Comparison of ENCODE assay signal across 14 cellular contexts in the genomic region with DNA sequence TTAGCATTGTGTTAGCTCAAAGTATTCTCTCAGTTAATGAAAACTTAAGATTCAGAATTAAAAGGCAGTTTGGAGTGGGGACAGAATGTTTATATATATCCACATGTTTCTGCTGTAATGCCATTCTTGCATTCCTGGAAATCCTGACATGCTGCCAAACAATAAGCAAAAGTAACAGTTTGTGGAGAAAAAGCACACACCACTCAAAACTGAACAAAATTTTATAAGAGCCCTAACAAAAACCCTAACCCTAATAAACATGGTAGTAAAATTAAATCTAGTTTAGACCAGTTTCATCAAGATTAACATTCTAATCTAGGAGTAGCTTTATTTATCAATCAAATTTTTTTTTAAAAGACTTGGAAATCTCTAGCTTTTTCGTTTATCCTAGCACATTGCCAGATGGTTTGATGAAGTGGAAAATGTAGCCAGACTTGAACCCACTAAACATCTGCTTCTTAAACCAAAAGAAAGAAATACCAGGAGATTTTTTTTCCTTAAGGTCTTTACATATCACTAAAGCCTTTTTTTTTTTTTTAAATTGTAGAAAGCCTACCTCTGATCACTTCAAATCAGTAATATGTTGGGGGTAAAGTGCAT. TPM values are rescaled to one million over a fixed set of nuclear protein-coding genes. Genes with fewer than 3 reads are reported as not detected.
A peak's percentile ranks its signal among the peaks of the same experiment; 100 is the strongest.
DNase-seq lines count a peak whose midpoint lies in the region; ATAC-seq and TF ChIP-seq lines count a peak whose summit lies in the region.
"Had no signal": no experiment of that assay in that cellular context is flagged by ENCODE, and none has a peak within 500 bp of the region (broad histone marks: within the 10 kb centered on the region; RNA-seq: fewer than 3 reads in every experiment).

No MANE protein-coding gene starts in this region.

- no peak overlapping the region for H2AFZ ChIP-seq in ACC112 (ENCODE audit: low read length, unreplicated experiment)

- H3K27me3 Mint-ChIP-seq in HFFc6 (ENCODE audit: insufficient read depth), result no peaks in the 10 kb centered on the region; the same call in 1 of the 2 replicates
- H3K27me3 Mint-ChIP-seq in activated T-helper 17 cell treated with anti-CD3 and anti-CD28 coated beads, Interleukin-2, amount 50 U/mL, for 72 hours, result no peaks in the 10 kb centered on the region
- no peaks in the 10 kb centered on the region for H3K27me3 Mint-ChIP-seq in activated T-cell treated with anti-CD3 and anti-CD28 coated beads, Interleukin-2, amount 50 U/mL, for 24 hours
- H3K27me3 Mint-ChIP-seq: activated naive CD4-positive, alpha-beta T cell treated with anti-CD3 and anti-CD28 coated beads, Interleukin-2, amount 50 U/mL, for 24 hours had no signal

- H3K36me3 Mint-ChIP-seq in HFFc6 (ENCODE audit: low read depth), result 0 out of 2 replicates have a peak, but pooled peaks cover 5% of the 10 kb centered on the region
- peaks cover 30% of the 10 kb centered on the region for H3K36me3 Mint-ChIP-seq in activated T-helper 17 cell treated with anti-CD3 and anti-CD28 coated beads, Interleukin-2, amount 50 U/mL, for 72 hours (ENCODE audit: low read depth)
- peaks cover 20% of the 10 kb centered on the region for H3K36me3 Mint-ChIP-seq in activated T-cell treated with anti-CD3 and anti-CD28 coated beads, Interleukin-2, amount 50 U/mL, for 24 hours (ENCODE audit: low read depth)
- H3K36me3 Mint-ChIP-seq: activated naive CD4-positive, alpha-beta T cell treated with anti-CD3 and anti-CD28 coated beads, Interleukin-2, amount 50 U/mL, for 24 hours had no signal

- H3K36me3 ChIP-seq in ACC112 (ENCODE audit: insufficient read depth, low read length), result no peaks in the 10 kb centered on the region
- H3K36me3 ChIP-seq: uterus had no signal

- peak overlapping the region; percentile 58 for H3K27ac Mint-ChIP-seq in HFFc6
- H3K27ac Mint-ChIP-seq in activated T-helper 17 cell treated with anti-CD3 and anti-CD28 coated beads, Interleukin-2, amount 50 U/mL, for 72 hours, result no peak overlapping the region
- H3K27ac Mint-ChIP-seq in activated T-cell treated with anti-CD3 and anti-CD28 coated beads, Interleukin-2, amount 50 U/mL, for 24 hours, result no peak overlapping the region
- H3K27ac Mint-ChIP-seq: activated naive CD4-positive, alpha-beta T cell treated with anti-CD3 and anti-CD28 coated beads, Interleukin-2, amount 50 U/mL, for 24 hours had no signal

- H3K27ac ChIP-seq in ACC112 (ENCODE audit: low read depth, low read length), result peak overlapping the region; percentile 50
- H3K27ac ChIP-seq: RWPE1, skin epidermis, uterus had no signal

- peaks cover 44% of the 10 kb centered on the region for H3K4me1 Mint-ChIP-seq in HFFc6 (ENCODE audit: low read depth)
- peaks cover 16% of the 10 kb centered on the region for H3K4me1 Mint-ChIP-seq in activated T-helper 17 cell treated with anti-CD3 and anti-CD28 coated beads, Interleukin-2, amount 50 U/mL, for 72 hours
- H3K4me1 Mint-ChIP-seq in activated T-cell treated with anti-CD3 and anti-CD28 coated beads, Interleukin-2, amount 50 U/mL, for 24 hours (ENCODE audit: low read depth), result peaks cover 31% of the 10 kb centered on the region

- H3K79me2 ChIP-seq in ACC112 (ENCODE audit: control insufficient read depth, insufficient read depth, low read length, unreplicated experiment), result peaks cover 17% of the 10 kb centered on the region

- no peak overlapping the region for H3K4me3 ChIP-seq in ACC112 (ENCODE audit: low read depth, low read length)
- H3K4me3 ChIP-seq: skin epidermis, uterus had no signal

- no peaks in the 10 kb centered on the region for H3K9me3 Mint-ChIP-seq in HFFc6
- no peaks in the 10 kb centered on the region for H3K9me3 Mint-ChIP-seq in activated T-helper 17 cell treated with anti-CD3 and anti-CD28 coated beads, Interleukin-2, amount 50 U/mL, for 72 hours
- no peaks in the 10 kb centered on the region for H3K9me3 Mint-ChIP-seq in activated T-cell treated with anti-CD3 and anti-CD28 coated beads, Interleukin-2, amount 50 U/mL, for 24 hours
- H3K9me3 Mint-ChIP-seq: activated naive CD4-positive, alpha-beta T cell treated with anti-CD3 and anti-CD28 coated beads, Interleukin-2, amount 50 U/mL, for 24 hours had no signal

- peak overlapping the region; percentile 36 for H3K4me3 Mint-ChIP-seq in HFFc6
- no peak overlapping the region for H3K4me3 Mint-ChIP-seq in activated T-helper 17 cell treated with anti-CD3 and anti-CD28 coated beads, Interleukin-2, amount 50 U/mL, for 72 hours
- H3K4me3 Mint-ChIP-seq in activated T-cell treated with anti-CD3 and anti-CD28 coated beads, Interleukin-2, amount 50 U/mL, for 24 hours, result no peak overlapping the region
- H3K4me3 Mint-ChIP-seq: activated naive CD4-positive, alpha-beta T cell treated with anti-CD3 and anti-CD28 coated beads, Interleukin-2, amount 50 U/mL, for 24 hours had no signal

- no peak for ATAC-seq in activated T-helper 17 cell treated with anti-CD3 and anti-CD28 coated beads, Interleukin-2, amount 50 U/mL, for 72 hours (replicated peaks)
- ATAC-seq in GM21390 (IDR thresholded peaks at IDR 0.05; ENCODE audit: unreplicated experiment), result no peak

- no peak for TF ChIP-seq CTCF in HFFc6 (IDR thresholded peaks at IDR 0.05)

- no peaks in the 10 kb centered on the region for H3K27me3 ChIP-seq in ACC112 (ENCODE audit: insufficient read depth, low read length)
- H3K27me3 ChIP-seq: uterus had no signal

- DNase-seq in HFFc6 (peak; percentile 56), dedifferentiated amniotic fluid mesenchymal stem cell (ENCODE audit: extremely low spot score) (peak; percentile 87), lung microvascular endothelial cell (ENCODE audit: low read depth in 2 of 2) (peak; percentile 46 to 74)
- no peak for DNase-seq in activated T-cell treated with anti-CD3 and anti-CD28 coated beads, Interleukin-2, amount 50 U/mL, for 24 hours
- no peak for DNase-seq in stimulated activated CD4-positive, alpha-beta T cell treated with anti-CD3 and anti-CD28 coated beads, Interleukin-1b, Interleukin-23, amount 100 ng/mL, for 48 hours
- DNase-seq: effector CD4-positive, alpha-beta T cell; MM.1S; uterus had no signal

- peaks cover 23% of the 10 kb centered on the region for H3K4me1 ChIP-seq in ACC112 (ENCODE audit: control insufficient read depth, insufficient read depth, low read length, unreplicated experiment)

RNA-seq across cellular contexts. Expression of a gene that starts 3.7 kb away (rescaled TPM):
- total RNA-seq in HFFc6 (2021; fragmentation: NEBNext Ultra II Directional; extraction: Animal tissue kit (Norgen Biotek cat#: 25700)), result 10 to 100 TPM; 18.4 to 22.4 (median 20.4) TPM
- total RNA-seq in lung microvascular endothelial cell, result 14.9 and 16.6 TPM in 2 replicates
- 10 to 100 TPM; 20.5 to 21.5 TPM for total RNA-seq in activated T-helper 17 cell treated with anti-CD3 and anti-CD28 coated beads, Interleukin-2, amount 50 U/mL, for 72 hours

Comparison
In these comparisons a context has a peak if more than half of its experiments do, and no peak if none do; other contexts are left out.
1. DNase-seq: peak in HFFc6 (single experiment), dedifferentiated amniotic fluid mesenchymal stem cell (single experiment) and lung microvascular endothelial cell (2 of 2); none in activated T-cell treated with anti-CD3 and anti-CD28 coated beads, Interleukin-2, amount 50 U/mL, for 24 hours (single experiment) and stimulated activated CD4-positive, alpha-beta T cell treated with anti-CD3 and anti-CD28 coated beads, Interleukin-1b, Interleukin-23, amount 100 ng/mL, for 48 hours (single experiment).